In the genomic region with DNA sequence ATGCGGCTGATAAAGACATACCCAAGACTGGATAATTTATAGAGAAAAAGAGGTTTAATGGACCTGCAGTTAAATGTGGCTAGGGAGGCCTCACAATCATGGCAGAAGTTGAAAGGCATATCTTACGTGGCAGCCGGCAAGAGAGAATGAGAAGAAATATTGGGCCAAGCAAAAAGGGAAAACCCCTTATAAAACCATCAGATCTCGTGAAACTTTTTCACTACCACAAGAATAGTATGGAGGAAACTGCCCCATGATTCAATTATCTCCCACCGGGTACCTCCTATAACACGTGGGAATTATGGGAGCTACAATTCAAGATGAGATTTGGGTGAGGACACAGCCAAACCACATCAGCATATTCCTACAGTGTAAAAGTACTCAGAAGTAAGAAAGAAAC, we compare ENCODE assay signal across 12 cellular contexts.
"Had no signal": no experiment of that assay in that cellular context is flagged by ENCODE, and none has a peak within 500 bp of the region (broad histone marks: within the 10 kb centered on the region; RNA-seq: fewer than 3 reads in every experiment).

No MANE protein-coding gene starts in this region.

- H3K27me3 ChIP-seq: ascending aorta, tibial nerve had no signal

- H3K9me3 ChIP-seq: ascending aorta, tibial nerve had no signal

- ATAC-seq: activated CD8-positive, alpha-beta memory T cell treated with anti-CD3 and anti-CD28 coated beads, Interleukin-2, amount 10 ng/mL, durations not matched to agents 7 days and 5 days; activated T-cell treated with anti-CD3 and anti-CD28 coated beads, Interleukin-2, amount 50 U/mL, for 4 hours had no signal

- H3K4me1 ChIP-seq: ascending aorta, tibial nerve had no signal

- H3K36me3 ChIP-seq: ascending aorta, tibial nerve had no signal

- DNase-seq: activated CD4-positive, alpha-beta T cell treated with anti-CD3 and anti-CD28 coated beads, Interleukin-2, amount 50 U/mL, for 1 hour; activated CD8-positive, alpha-beta memory T cell treated with anti-CD3 and anti-CD28 coated beads, Interleukin-2, amount 10 ng/mL, durations not matched to agents 7 days and 5 days; activated gamma-delta T cell treated with Interleukin-2 at 50 U/mL for 16 hours; activated naive CD8-positive, alpha-beta T cell treated with anti-CD3 and anti-CD28 coated beads, Interleukin-2, amount 10 ng/mL, durations not matched to agents 7 days and 5 days; activated T-cell treated with anti-CD3 and anti-CD28 coated beads, Interleukin-2, amount 50 U/mL, for 4 hours; hippocampal formation; naive thymus-derived CD4-positive, alpha-beta T cell; posterior cingulate gyrus; stimulated activated CD4-positive, alpha-beta T cell treated with anti-CD3 and anti-CD28 coated beads, Interleukin-4, amount 100 ng/mL, for 4 hours had no signal

- H3K4me3 Mint-ChIP-seq: activated CD8-positive, alpha-beta memory T cell treated with anti-CD3 and anti-CD28 coated beads, Interleukin-2, amount 10 ng/mL, durations not matched to agents 7 days and 5 days; activated naive CD8-positive, alpha-beta T cell treated with anti-CD3 and anti-CD28 coated beads, Interleukin-2, amount 10 ng/mL, durations not matched to agents 7 days and 5 days; activated T-cell treated with anti-CD3 and anti-CD28 coated beads, Interleukin-2, amount 50 U/mL, for 4 hours; naive thymus-derived CD4-positive, alpha-beta T cell had no signal

- H3K27me3 Mint-ChIP-seq: activated CD8-positive, alpha-beta memory T cell treated with anti-CD3 and anti-CD28 coated beads, Interleukin-2, amount 10 ng/mL, durations not matched to agents 7 days and 5 days; activated naive CD8-positive, alpha-beta T cell treated with anti-CD3 and anti-CD28 coated beads, Interleukin-2, amount 10 ng/mL, durations not matched to agents 7 days and 5 days; naive thymus-derived CD4-positive, alpha-beta T cell had no signal

- H3K9me3 Mint-ChIP-seq: activated naive CD8-positive, alpha-beta T cell treated with anti-CD3 and anti-CD28 coated beads, Interleukin-2, amount 10 ng/mL, durations not matched to agents 7 days and 5 days; activated T-cell treated with anti-CD3 and anti-CD28 coated beads, Interleukin-2, amount 50 U/mL, for 4 hours; naive thymus-derived CD4-positive, alpha-beta T cell had no signal

- H3K4me3 ChIP-seq: ascending aorta, lung, tibial nerve had no signal

- H3K27ac Mint-ChIP-seq: activated CD8-positive, alpha-beta memory T cell treated with anti-CD3 and anti-CD28 coated beads, Interleukin-2, amount 10 ng/mL, durations not matched to agents 7 days and 5 days; activated naive CD8-positive, alpha-beta T cell treated with anti-CD3 and anti-CD28 coated beads, Interleukin-2, amount 10 ng/mL, durations not matched to agents 7 days and 5 days; naive thymus-derived CD4-positive, alpha-beta T cell had no signal

- H3K27ac ChIP-seq: ascending aorta, tibial nerve had no signal
